In genomic region chr10:128059915-128060314, GRCh38 we compare ENCODE assay signal across 1 cellular context.
TF ChIP-seq lines count a peak whose summit lies in the region.

No MANE protein-coding gene starts in this region.

TF ChIP-seq in H1, 55 proteins besides CTCF, POLR2A, EP300 and RAD21:
- TF ChIP-seq POU5F1 (IDR thresholded peaks at IDR 0.05; ENCODE audit: low read depth, low read length) (no peak), KDM5A (IDR thresholded peaks at IDR 0.05; ENCODE audit: low read length) (no peak), RNF2 (IDR thresholded peaks at IDR 0.05; ENCODE audit: borderline replicate concordance, low read depth, low read length, missing control alignments, poor library complexity, severe bottlenecking) (no peak), CTBP2 (IDR thresholded peaks at IDR 0.05; ENCODE audit: borderline replicate concordance, insufficient read depth, insufficient read length, low read length) (no peak), SIX5 (IDR thresholded peaks at IDR 0.05; ENCODE audit: low read depth, low read length) (no peak), CREB1 (IDR thresholded peaks at IDR 0.05) (no peak), USF2 (IDR thresholded peaks at IDR 0.05; ENCODE audit: low read length) (no peak), SP4 (IDR thresholded peaks at IDR 0.05; ENCODE audit: low read length) (no peak), MAX (IDR thresholded peaks at IDR 0.05) (no peak), HDAC2 (IDR thresholded peaks at IDR 0.05; ENCODE audit: borderline replicate concordance in 1 of 2, low read depth in 2 of 2, low read length in 2 of 2) (no peak), SIN3A (conservative IDR thresholded peaks at IDR 0.05 in 1 of 2, IDR thresholded peaks at IDR 0.05 in 1 of 2; ENCODE audit: low read depth in 1 of 2, low read length in 2 of 2) (no peak), FOSL1 (IDR thresholded peaks at IDR 0.05; ENCODE audit: insufficient read depth, low read depth, low read length) (no peak), CHD7 (IDR thresholded peaks at IDR 0.05; ENCODE audit: insufficient replicate concordance, low read length) (no peak)
TF ChIP-seq in H1: peak in this region for 0.
